18 cellular contexts compared by ENCODE assay signal in genomic region chr3:170021083-170021482, GRCh38. TPM values are rescaled to one million over a fixed set of nuclear protein-coding genes. Genes with fewer than 3 reads are reported as not detected.
A peak's percentile ranks its signal among the peaks of the same experiment; 100 is the strongest.
DNase-seq lines count a peak whose midpoint lies in the region; ATAC-seq and TF ChIP-seq lines count a peak whose summit lies in the region.
"Had no signal": no experiment of that assay in that cellular context is flagged by ENCODE, and none has a peak within 500 bp of the region (broad histone marks: within the 10 kb centered on the region; RNA-seq: fewer than 3 reads in every experiment).

No MANE protein-coding gene starts in this region.

- H3K4me1 ChIP-seq in H9 (ENCODE audit: insufficient read depth, low read length) = no peaks in the 10 kb centered on the region
- H3K4me1 ChIP-seq: gastrocnemius medialis had no signal

- H2BK5ac ChIP-seq in H9 (ENCODE audit: insufficient read length, low read length) = no peak overlapping the region

- no peak for DNase-seq in activated CD4-positive, alpha-beta T cell treated with anti-CD3 and anti-CD28 coated beads for 36 hours
- DNase-seq in activated CD4-positive, alpha-beta T cell treated with anti-CD3 and anti-CD28 coated beads, Interleukin-2, amount 50 U/mL, for 1 hour = no peak
- DNase-seq in H9 (no peak), naive B cell (peak; percentile 24)
- no peak for DNase-seq in activated naive CD8-positive, alpha-beta T cell treated with anti-CD3 and anti-CD28 coated beads, Interleukin-2, amount 50 U/mL, for 24 hours
- DNase-seq: ACHN; activated CD4-positive, alpha-beta memory T cell treated with anti-CD3 and anti-CD28 coated beads for 36 hours; activated naive CD4-positive, alpha-beta T cell treated with anti-CD3 and anti-CD28 coated beads, Interleukin-2, amount 50 U/mL, for 16 hours; DMS53; gastrocnemius medialis; left ventricle myocardium superior; NCI-H1105 treated with DMSO at 0.1 percent for 48 hours; nucleus accumbens; stimulated activated CD4-positive, alpha-beta T cell treated with anti-CD3 and anti-CD28 coated beads, Interleukin-12 subunit alpha, Interleukin-12 subunit beta, amount 100 ng/mL, for 4 hours had no signal

- intact Hi-C loops in activated CD4-positive, alpha-beta T cell treated with anti-CD3 and anti-CD28 coated beads for 36 hours (cut with DNase I, micrococcal nuclease) = loop anchor here in 1 of 2 experiments (5.0 kb wide), 1 partner anchor 159 kb away; no protein-coding TSS in a partner anchor

- no peak overlapping the region for H3K4me2 ChIP-seq in H9 (ENCODE audit: insufficient read depth, insufficient read length, low read length)

- ATAC-seq in activated CD4-positive, alpha-beta T cell treated with anti-CD3 and anti-CD28 coated beads for 36 hours = peak; percentile 71
- ATAC-seq in activated naive CD8-positive, alpha-beta T cell treated with anti-CD3 and anti-CD28 coated beads, Interleukin-2, amount 50 U/mL, for 24 hours = peak; percentile 52
- ATAC-seq in naive B cell (ENCODE audit: low read depth in 2 of 2) = peak; percentile 64 to 83
- no peak for ATAC-seq in HG03432 (IDR thresholded peaks at IDR 0.05; ENCODE audit: unreplicated experiment)
- ATAC-seq in HG03571 (IDR thresholded peaks at IDR 0.05; ENCODE audit: unreplicated experiment) = no peak
- no peak for ATAC-seq in HG03378 (IDR thresholded peaks at IDR 0.05; ENCODE audit: unreplicated experiment)
- ATAC-seq: gastrocnemius medialis, left ventricle myocardium superior had no signal

- H4K20me1 ChIP-seq in H9 (ENCODE audit: control insufficient read depth, insufficient read depth, insufficient read length) = no peaks in the 10 kb centered on the region

- H3K27me3 Mint-ChIP-seq in activated CD4-positive, alpha-beta T cell treated with anti-CD3 and anti-CD28 coated beads for 36 hours = no peaks in the 10 kb centered on the region
- H3K27me3 Mint-ChIP-seq in H9 (ENCODE audit: low read depth) (no peaks in the 10 kb centered on the region), naive B cell (no peaks in the 10 kb centered on the region)
- no peaks in the 10 kb centered on the region for H3K27me3 Mint-ChIP-seq in activated naive CD8-positive, alpha-beta T cell treated with anti-CD3 and anti-CD28 coated beads, Interleukin-2, amount 50 U/mL, for 24 hours
- H3K27me3 Mint-ChIP-seq: dendritic cell treated with granulocyte-macrophage colony-stimulating factor and Interleukin-4, amounts not matched to agents 40 ng/mL and 50 ng/mL, for 4 days had no signal

- no peaks in the 10 kb centered on the region for H3K79me1 ChIP-seq in H9 (ENCODE audit: insufficient read depth, low read depth, low read length, poor library complexity, severe bottlenecking)

- no peak overlapping the region for H3K14ac ChIP-seq in H9 (ENCODE audit: insufficient read depth, low read length)

- no peak overlapping the region for H3K9ac ChIP-seq in H9 (ENCODE audit: extremely low read depth, insufficient read length, low read length)

- H3K36me3 Mint-ChIP-seq in activated CD4-positive, alpha-beta T cell treated with anti-CD3 and anti-CD28 coated beads for 36 hours (ENCODE audit: low read depth) = no peaks in the 10 kb centered on the region
- no peaks in the 10 kb centered on the region for H3K36me3 Mint-ChIP-seq in H9 (ENCODE audit: insufficient read depth in 1 of 3, low read depth in 3 of 3)
- H3K36me3 Mint-ChIP-seq in activated naive CD8-positive, alpha-beta T cell treated with anti-CD3 and anti-CD28 coated beads, Interleukin-2, amount 50 U/mL, for 24 hours (ENCODE audit: low read depth) = no peaks in the 10 kb centered on the region
- no peaks in the 10 kb centered on the region for H3K36me3 Mint-ChIP-seq in naive B cell
- H3K36me3 Mint-ChIP-seq: activated CD4-positive, alpha-beta memory T cell treated with anti-CD3 and anti-CD28 coated beads for 36 hours had no signal

- no peak overlapping the region for H4K91ac ChIP-seq in H9 (ENCODE audit: insufficient read length, low read depth, low read length)

- H3K4ac ChIP-seq in H9 (ENCODE audit: low read depth, low read length) = no peak overlapping the region

- H3K79me2 ChIP-seq in H9 (ENCODE audit: insufficient read depth, low read length) = no peaks in the 10 kb centered on the region

- H2BK120ac ChIP-seq in H9 (ENCODE audit: low read depth, low read length, poor library complexity, severe bottlenecking) = no peak overlapping the region

- POLR2A ChIA-PET in activated CD4-positive, alpha-beta T cell treated with anti-CD3 and anti-CD28 coated beads for 36 hours (lab: Charles Lee) = interaction anchor here (0.5 to 1.0 kb wide), 2 partner anchors 9 to 179 kb away, joined by 3 to 5 read pairs; no protein-coding TSS in a partner anchor

- H3K27ac Mint-ChIP-seq in activated CD4-positive, alpha-beta T cell treated with anti-CD3 and anti-CD28 coated beads for 36 hours = no peak overlapping the region
- no peak overlapping the region for H3K27ac Mint-ChIP-seq in H9
- no peak overlapping the region for H3K27ac Mint-ChIP-seq in activated naive CD8-positive, alpha-beta T cell treated with anti-CD3 and anti-CD28 coated beads, Interleukin-2, amount 50 U/mL, for 24 hours
- H3K27ac Mint-ChIP-seq in naive B cell = peak overlapping the region in 2 of 6 donors; percentile 11 to 45
- H3K27ac Mint-ChIP-seq: activated CD4-positive, alpha-beta memory T cell treated with anti-CD3 and anti-CD28 coated beads for 36 hours; dendritic cell treated with granulocyte-macrophage colony-stimulating factor and Interleukin-4, amounts not matched to agents 40 ng/mL and 50 ng/mL, for 4 days had no signal

- H4K8ac ChIP-seq in H9 (replicated peaks; ENCODE audit: insufficient read length, low read depth, low read length) = no peak overlapping the region

- no peak overlapping the region for H2BK15ac ChIP-seq in H9 (ENCODE audit: low read depth, low read length)

- no peak overlapping the region for H2AFZ ChIP-seq in H9 (ENCODE audit: low read length)

- no peaks in the 10 kb centered on the region for H3K23me2 ChIP-seq in H9 (ENCODE audit: insufficient read length, low read depth, low read length, poor library complexity, severe bottlenecking)

- no peaks in the 10 kb centered on the region for H3K9me3 ChIP-seq in H9 (ENCODE audit: control insufficient read depth, low read depth, low read length)
- H3K9me3 ChIP-seq: gastrocnemius medialis had no signal

- H3K9me3 Mint-ChIP-seq in activated CD4-positive, alpha-beta T cell treated with anti-CD3 and anti-CD28 coated beads for 36 hours (ENCODE audit: low read depth) = no peaks in the 10 kb centered on the region
- H3K9me3 Mint-ChIP-seq in H9 = no peaks in the 10 kb centered on the region
- no peaks in the 10 kb centered on the region for H3K9me3 Mint-ChIP-seq in activated naive CD8-positive, alpha-beta T cell treated with anti-CD3 and anti-CD28 coated beads, Interleukin-2, amount 50 U/mL, for 24 hours
- no peaks in the 10 kb centered on the region for H3K9me3 Mint-ChIP-seq in naive B cell
- H3K9me3 Mint-ChIP-seq: activated CD4-positive, alpha-beta memory T cell treated with anti-CD3 and anti-CD28 coated beads for 36 hours; dendritic cell treated with granulocyte-macrophage colony-stimulating factor and Interleukin-4, amounts not matched to agents 40 ng/mL and 50 ng/mL, for 4 days had no signal

- H3K4me3 Mint-ChIP-seq in activated CD4-positive, alpha-beta T cell treated with anti-CD3 and anti-CD28 coated beads for 36 hours = no peak overlapping the region
- H3K4me3 Mint-ChIP-seq in H9 (no peak overlapping the region), naive B cell (no peak overlapping the region)
- H3K4me3 Mint-ChIP-seq in activated naive CD8-positive, alpha-beta T cell treated with anti-CD3 and anti-CD28 coated beads, Interleukin-2, amount 50 U/mL, for 24 hours = no peak overlapping the region
- H3K4me3 Mint-ChIP-seq: activated CD4-positive, alpha-beta memory T cell treated with anti-CD3 and anti-CD28 coated beads for 36 hours; dendritic cell treated with granulocyte-macrophage colony-stimulating factor and Interleukin-4, amounts not matched to agents 40 ng/mL and 50 ng/mL, for 4 days had no signal

- CTCF ChIA-PET in activated CD4-positive, alpha-beta T cell treated with anti-CD3 and anti-CD28 coated beads for 36 hours (lab: Charles Lee) = interaction anchor here (0.6 to 2.7 kb wide), 11 partner anchors 8 to 289 kb away, joined by 3 to 11 read pairs (median 4); no protein-coding TSS in a partner anchor

- peaks cover 7% of the 10 kb centered on the region for H3K4me1 Mint-ChIP-seq in activated CD4-positive, alpha-beta T cell treated with anti-CD3 and anti-CD28 coated beads for 36 hours
- no peaks in the 10 kb centered on the region for H3K4me1 Mint-ChIP-seq in H9
- H3K4me1 Mint-ChIP-seq in activated naive CD8-positive, alpha-beta T cell treated with anti-CD3 and anti-CD28 coated beads, Interleukin-2, amount 50 U/mL, for 24 hours = peaks cover 2% of the 10 kb centered on the region
- peaks cover 4 to 10% (median 9%) of the 10 kb centered on the region in 3 donors for H3K4me1 Mint-ChIP-seq in naive B cell

- no peak overlapping the region for H3T11ph ChIP-seq in H9 (ENCODE audit: low read length)

- H3K27ac ChIP-seq in H9 (ENCODE audit: insufficient read length, low read depth, low read length) = no peak overlapping the region
- H3K27ac ChIP-seq: gastrocnemius medialis had no signal

- no peak overlapping the region for H3K56ac ChIP-seq in H9 (ENCODE audit: insufficient read length, low read depth, low read length)

- no CpG with 5 or more reads among the region's 3 CpGs for WGBS in H9 (ENCODE audit: extremely low coverage, insufficient read length, low lambda C conversion rate)

- no peak overlapping the region for H4K5ac ChIP-seq in H9 (ENCODE audit: insufficient read length, low read depth, low read length)

- peak; percentile 61 for TF ChIP-seq CTCF in H9 (conservative IDR thresholded peaks at IDR 0.05)

- H2BK12ac ChIP-seq in H9 (ENCODE audit: insufficient read length, low read depth, low read length) = no peak overlapping the region

- no peak overlapping the region for H2AK5ac ChIP-seq in H9 (ENCODE audit: insufficient read length, low read length)

- no peaks in the 10 kb centered on the region for H3K27me3 ChIP-seq in H9 (ENCODE audit: insufficient read depth, low read length)
- H3K27me3 ChIP-seq: gastrocnemius medialis had no signal

- no peak overlapping the region for H3K23ac ChIP-seq in H9 (ENCODE audit: insufficient read length, low read depth, low read length)

- no peak overlapping the region for H2BK20ac ChIP-seq in H9 (ENCODE audit: low read depth, low read length, poor library complexity, severe bottlenecking)

- H3K18ac ChIP-seq in H9 (ENCODE audit: insufficient read length, low read depth, low read length) = no peak overlapping the region

RNA-seq across cellular contexts. Expression of gene GPR160, which starts 16.7 kb away (rescaled TPM):
- total RNA-seq in activated CD4-positive, alpha-beta T cell treated with anti-CD3 and anti-CD28 coated beads for 36 hours = 10 to 100 TPM in 1 of 2 experiments, 1 to 10 TPM in 1; 9.4 to 11.1 TPM
- total RNA-seq in H9 (2021) = 14.1 and 15.4 TPM in 2 replicates
- polyA plus RNA-seq in naive B cell (ENCODE audit: low read depth in 6 of 6) = 10 to 100 TPM; 49.4 to 92.1 (median 65.5) TPM

RNA-seq across cellular contexts. Expression of gene SEC62, which starts 54.5 kb away (rescaled TPM):
- 10 to 100 TPM; 62.8 to 74.7 TPM for total RNA-seq in activated CD4-positive, alpha-beta T cell treated with anti-CD3 and anti-CD28 coated beads for 36 hours
- total RNA-seq in H9 (2021) = 90.3 and 98.7 TPM in 2 replicates
- 100 to 1,000 TPM; 290 to 440 (median 404) TPM for polyA plus RNA-seq in naive B cell (ENCODE audit: low read depth in 6 of 6)

Comparison
In these comparisons a context has a peak if more than half of its experiments do, and no peak if none do; other contexts are left out.
1. ATAC-seq: peak in activated CD4-positive, alpha-beta T cell treated with anti-CD3 and anti-CD28 coated beads for 36 hours (single experiment), activated naive CD8-positive, alpha-beta T cell treated with anti-CD3 and anti-CD28 coated beads, Interleukin-2, amount 50 U/mL, for 24 hours (single experiment) and naive B cell (2 of 2); none in HG03432 (single experiment), HG03571 (single experiment) and HG03378 (single experiment).